In genomic region chr1:18940303-18941020, GRCh38 we compare ENCODE assay signal across 13 cellular contexts. TPM values are rescaled to one million over a fixed set of nuclear protein-coding genes. Genes with fewer than 3 reads are reported as not detected.
DNase-seq lines count a peak whose midpoint lies in the region; ATAC-seq, FAIRE-seq and TF ChIP-seq lines count a peak whose summit lies in the region.
"Had no signal": no experiment of that assay in that cellular context is flagged by ENCODE, and none has a peak within 500 bp of the region (broad histone marks: within the 10 kb centered on the region; RNA-seq: fewer than 3 reads in every experiment).

No MANE protein-coding gene starts in this region.

- TF ChIP-seq CTCF in brain microvascular endothelial cell (IDR thresholded peaks at IDR 0.05; ENCODE audit: low read depth, low read length, missing control alignments) (peak; percentile 12), keratinocyte (optimal IDR thresholded peaks at IDR 0.05 in 1 of 3, IDR thresholded peaks at IDR 0.05 in 1 of 3, conservative IDR thresholded peaks at IDR 0.05 in 1 of 3; ENCODE audit: extremely low read depth in 1 of 3, insufficient read depth in 2 of 3, low read length in 3 of 3) (no peak), suprapubic skin (IDR thresholded peaks at IDR 0.05) (no peak), upper lobe of left lung (IDR thresholded peaks at IDR 0.05) (no peak)

- TF ChIP-seq POLR2A in suprapubic skin (IDR thresholded peaks at IDR 0.05) (no peak), upper lobe of left lung (IDR thresholded peaks at IDR 0.05) (no peak)

- peak overlapping the region; percentile 65 for H3K9ac ChIP-seq in keratinocyte (ENCODE audit: control insufficient read depth, extremely low read depth, insufficient read depth, low read length)

- peaks cover 2% of the 10 kb centered on the region for H4K20me1 ChIP-seq in keratinocyte (ENCODE audit: control insufficient read depth, extremely low read depth, insufficient read depth, low read length)

- peaks cover 89% of the 10 kb centered on the region for H3K4me1 ChIP-seq in keratinocyte (ENCODE audit: control insufficient read depth, extremely low read depth, insufficient read depth, low read length)
- H3K4me1 ChIP-seq in suprapubic skin, result peaks cover 89% of the 10 kb centered on the region
- peaks cover 38 to 67% (median 57%) of the 10 kb centered on the region in 4 donors for H3K4me1 ChIP-seq in upper lobe of left lung

- no peak for TF ChIP-seq EP300 in suprapubic skin (IDR thresholded peaks at IDR 0.05)
- no peak for TF ChIP-seq EP300 in upper lobe of left lung (IDR thresholded peaks at IDR 0.05)

- no peaks in the 10 kb centered on the region for H3K36me3 ChIP-seq in brain microvascular endothelial cell (replicated peaks)
- peaks cover 6 to 24% of the 10 kb centered on the region in 2 experiments for H3K36me3 ChIP-seq in keratinocyte (ENCODE audit: control insufficient read depth in 2 of 2, extremely low read depth in 1 of 2, insufficient read depth in 2 of 2, low read length in 2 of 2)
- no peaks in the 10 kb centered on the region for H3K36me3 ChIP-seq in suprapubic skin
- H3K36me3 ChIP-seq in upper lobe of left lung, result no peaks in the 10 kb centered on the region
- H3K36me3 ChIP-seq: neutrophil had no signal

- no peaks in the 10 kb centered on the region for H3K9me3 Mint-ChIP-seq in activated naive CD4-positive, alpha-beta T cell treated with anti-CD3 and anti-CD28 coated beads, Interleukin-2, amount 50 U/mL, for 24 hours
- H3K9me3 Mint-ChIP-seq: stimulated activated naive CD8-positive, alpha-beta T cell treated with anti-CD3 and anti-CD28 coated beads, Interleukin-15, Interleukin-2, amounts not matched to agents 100 ng/mL and 50 ng/mL, for 24 hours had no signal

- no peak overlapping the region for H3K4me3 Mint-ChIP-seq in activated naive CD4-positive, alpha-beta T cell treated with anti-CD3 and anti-CD28 coated beads, Interleukin-2, amount 50 U/mL, for 24 hours
- H3K4me3 Mint-ChIP-seq: stimulated activated naive CD8-positive, alpha-beta T cell treated with anti-CD3 and anti-CD28 coated beads, Interleukin-15, Interleukin-2, amounts not matched to agents 100 ng/mL and 50 ng/mL, for 24 hours had no signal

- DNase-seq in activated naive CD4-positive, alpha-beta T cell (lab: John Stamatoyannopoulos, UW), result no peak
- DNase-seq in brain microvascular endothelial cell (no peak), keratinocyte (ENCODE audit: low read depth, low spot score) (no peak), suprapubic skin (ENCODE audit: low spot score in 2 of 2) (no peak), upper lobe of left lung (no peak), SW480 (ENCODE audit: low spot score) (no peak), RKO (ENCODE audit: low spot score) (no peak)
- DNase-seq: activated naive CD4-positive, alpha-beta T cell treated with Interleukin-2 at 50 U/mL for 16 hours; NCI-H524 treated with DMSO at 0.1 percent for 48 hours; SW 1271 had no signal

- peaks cover 8% of the 10 kb centered on the region for H3K9me1 ChIP-seq in keratinocyte (ENCODE audit: control insufficient read depth, extremely low read depth, insufficient read depth, low read length)

- peaks cover 83% of the 10 kb centered on the region for H3K4me1 Mint-ChIP-seq in activated naive CD4-positive, alpha-beta T cell treated with anti-CD3 and anti-CD28 coated beads, Interleukin-2, amount 50 U/mL, for 24 hours

- peak; percentile 17 for FAIRE-seq in keratinocyte (lab: Jason Lieb, UNC)

- H3K27me3 ChIP-seq in brain microvascular endothelial cell (replicated peaks), result no peaks in the 10 kb centered on the region
- no peaks in the 10 kb centered on the region for H3K27me3 ChIP-seq in keratinocyte (ENCODE audit: control insufficient read depth, extremely low read depth, insufficient read depth, low read length)
- H3K27me3 ChIP-seq in suprapubic skin, result no peaks in the 10 kb centered on the region
- no peaks in the 10 kb centered on the region for H3K27me3 ChIP-seq in upper lobe of left lung

- H3K4me3 ChIP-seq in brain microvascular endothelial cell (ENCODE audit: low read depth, low read length) (no peak overlapping the region), keratinocyte (ENCODE audit: control insufficient read depth in 2 of 3, extremely low read depth in 1 of 3, insufficient read depth in 2 of 3, low read depth in 1 of 3, low read length in 3 of 3) (no peak overlapping the region), suprapubic skin (no peak overlapping the region), upper lobe of left lung (no peak overlapping the region)

- ATAC-seq in upper lobe of left lung (ENCODE audit: low FRiP score in 2 of 2), result no peak

- no peaks in the 10 kb centered on the region for H3K36me3 Mint-ChIP-seq in activated naive CD4-positive, alpha-beta T cell treated with anti-CD3 and anti-CD28 coated beads, Interleukin-2, amount 50 U/mL, for 24 hours

- no peaks in the 10 kb centered on the region for H3K27me3 Mint-ChIP-seq in activated naive CD4-positive, alpha-beta T cell treated with anti-CD3 and anti-CD28 coated beads, Interleukin-2, amount 50 U/mL, for 24 hours
- H3K27me3 Mint-ChIP-seq: stimulated activated naive CD8-positive, alpha-beta T cell treated with anti-CD3 and anti-CD28 coated beads, Interleukin-15, Interleukin-2, amounts not matched to agents 100 ng/mL and 50 ng/mL, for 24 hours had no signal

- H3K9me3 ChIP-seq in keratinocyte (ENCODE audit: control insufficient read depth, low read depth, low read length) (no peaks in the 10 kb centered on the region), suprapubic skin (no peaks in the 10 kb centered on the region), upper lobe of left lung (no peaks in the 10 kb centered on the region)
- H3K9me3 ChIP-seq: neutrophil had no signal

- peak overlapping the region; percentile 60 for H3K4me2 ChIP-seq in keratinocyte (ENCODE audit: control insufficient read depth, extremely low read depth, insufficient read depth, low read depth, low read length)

- in situ Hi-C loops in brain microvascular endothelial cell (cut with HindIII; ENCODE audit: low pct_ligation_motif_present, low sequenced_read_pairs), result no loop called here

- H2AFZ ChIP-seq in keratinocyte (ENCODE audit: control insufficient read depth, low read length), result no peak overlapping the region

- dilution Hi-C loops in keratinocyte (cut with MboI; ENCODE audit: extremely low pct_ligation_motif_present, low sequenced_read_pairs), result no loop called here

- H3K27ac ChIP-seq in brain microvascular endothelial cell (peak overlapping the region; percentile 40), keratinocyte (ENCODE audit: control insufficient read depth, insufficient read depth, low read length) (peak overlapping the region; percentile 93), suprapubic skin (peak overlapping the region; percentile 55), upper lobe of left lung (no peak overlapping the region)
- H3K27ac ChIP-seq: neutrophil had no signal

- peaks cover 96% of the 10 kb centered on the region for H3K79me2 ChIP-seq in keratinocyte (ENCODE audit: control insufficient read depth, insufficient read depth, low read length)

- peak overlapping the region; percentile 70 for H3K27ac Mint-ChIP-seq in activated naive CD4-positive, alpha-beta T cell treated with anti-CD3 and anti-CD28 coated beads, Interleukin-2, amount 50 U/mL, for 24 hours

- 52% methylated on average over 13 of the region's 13 CpGs for WGBS in suprapubic skin
- 78 to 79% methylated on average over 13 of the region's 13 CpGs for WGBS in upper lobe of left lung, 2 donors

RNA-seq across cellular contexts. Expression of gene IFFO2, which starts 16.0 kb away (rescaled TPM):
- polyA plus RNA-seq in keratinocyte, result 55.0 to 61.5 TPM (median 57.9 TPM) in 3 replicates
- 124 TPM for polyA plus RNA-seq in keratinocyte (2011; ENCODE audit: low read depth)
- polyA plus RNA-seq in keratinocyte (2011; cell fraction: cytosol; rRNA removed), result 43.0 and 79.6 TPM in 2 replicates
- 145 and 193 TPM in 2 replicates for polyA plus RNA-seq in keratinocyte (2011; cell fraction: nucleus; rRNA removed)
- 72.9 and 75.0 TPM in 2 replicates for polyA plus RNA-seq in keratinocyte (2012; ENCODE audit: low replicate concordance)
- polyA minus RNA-seq in keratinocyte, result 106 to 194 TPM (median 118 TPM) in 3 replicates
- polyA minus RNA-seq in keratinocyte (2011; cell fraction: cytosol; rRNA and poly(A)+ RNA removed), result 127 TPM
- polyA minus RNA-seq in keratinocyte (2011; cell fraction: nucleus; rRNA and poly(A)+ RNA removed), result 82.3 and 144 TPM in 2 replicates
- 100 to 1,000 TPM; 327 to 569 (median 449) TPM for total RNA-seq in suprapubic skin
- total RNA-seq in upper lobe of left lung, result 10 to 100 TPM in 3 of 6 donors, 1 to 10 TPM in 3; 9.2 to 19.3 (median 11.0) TPM

RNA-seq across cellular contexts. Expression of gene ALDH4A1, which starts 38.1 kb away (rescaled TPM):
- 38.7 to 91.9 TPM (median 52.7 TPM) in 3 replicates for polyA plus RNA-seq in keratinocyte
- 23.4 TPM for polyA plus RNA-seq in keratinocyte (2011; ENCODE audit: low read depth)
- 32.0 and 62.6 TPM in 2 replicates for polyA plus RNA-seq in keratinocyte (2011; cell fraction: cytosol; rRNA removed)
- 62.5 and 83.1 TPM in 2 replicates for polyA plus RNA-seq in keratinocyte (2011; cell fraction: nucleus; rRNA removed)
- 44.0 and 48.3 TPM in 2 replicates for polyA plus RNA-seq in keratinocyte (2012; ENCODE audit: low replicate concordance)
- 48.6 to 89.0 TPM (median 74.9 TPM) in 3 replicates for polyA minus RNA-seq in keratinocyte
- 91.9 TPM for polyA minus RNA-seq in keratinocyte (2011; cell fraction: cytosol; rRNA and poly(A)+ RNA removed)
- polyA minus RNA-seq in keratinocyte (2011; cell fraction: nucleus; rRNA and poly(A)+ RNA removed), result 65.3 and 76.2 TPM in 2 replicates
- 10 to 100 TPM; 25.0 to 33.0 (median 29.6) TPM for total RNA-seq in suprapubic skin
- 10 to 100 TPM in 5 of 6 donors, 1 to 10 TPM in 1; 5.7 to 13.4 (median 11.5) TPM for total RNA-seq in upper lobe of left lung

Comparison
In these comparisons a context has a peak if more than half of its experiments do, and no peak if none do; other contexts are left out.
1. H3K27ac ChIP-seq: peak in brain microvascular endothelial cell (single experiment), keratinocyte (single experiment) and suprapubic skin (single experiment); none in upper lobe of left lung (0 of 4).
2. RNA of gene IFFO2, which starts 16.0 kb away (total RNA-seq): 327 to 569 TPM in suprapubic skin; 9.2 to 19.3 TPM in upper lobe of left lung; every median in the first group is over 10 times any median in the second.